8 cellular contexts compared by ENCODE assay signal in genomic region chr7:92447239-92448184, GRCh38. TPM values are rescaled to one million over a fixed set of nuclear protein-coding genes. Genes with fewer than 3 reads are reported as not detected.
DNase-seq lines count a peak whose midpoint lies in the region; ATAC-seq, FAIRE-seq and TF ChIP-seq lines count a peak whose summit lies in the region.

A gene with protein sequence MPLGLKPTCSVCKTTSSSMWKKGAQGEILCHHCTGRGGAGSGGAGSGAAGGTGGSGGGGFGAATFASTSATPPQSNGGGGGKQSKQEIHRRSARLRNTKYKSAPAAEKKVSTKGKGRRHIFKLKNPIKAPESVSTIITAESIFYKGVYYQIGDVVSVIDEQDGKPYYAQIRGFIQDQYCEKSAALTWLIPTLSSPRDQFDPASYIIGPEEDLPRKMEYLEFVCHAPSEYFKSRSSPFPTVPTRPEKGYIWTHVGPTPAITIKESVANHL (plus strand): TSS chr7:92447482. CDS start chr7:92447730, 248 bp downstream.

- peak within 1 kb of the TSS; percentile 61 for H3K4me3 ChIP-seq in AG09309 (ENCODE audit: control insufficient read depth, low read depth, low read length)
- H3K4me3 ChIP-seq in WI38 (ENCODE audit: low read depth, low read length) = peak within 1 kb of the TSS; percentile 95
- peak within 1 kb of the TSS; percentile 86 for H3K4me3 ChIP-seq in bronchial epithelial cell (ENCODE audit: low read depth, low read length)
- peak within 1 kb of the TSS; percentile 92 for H3K4me3 ChIP-seq in smooth muscle cell

- H4K20me1 ChIP-seq in smooth muscle cell (ENCODE audit: low read depth) = no peaks in the 10 kb centered on the region

- no peaks in the 10 kb centered on the region for H3K9me3 ChIP-seq in smooth muscle cell (replicated peaks; ENCODE audit: low read depth)

- WGBS in smooth muscle cell (ENCODE audit: low lambda C conversion rate) = 2% methylated on average over 63 of the region's 91 CpGs

- peaks cover 21% of the 10 kb centered on the region for H3K79me2 ChIP-seq in smooth muscle cell (ENCODE audit: low read depth)

- TF ChIP-seq CTCF in AG09309 (IDR thresholded peaks at IDR 0.05; ENCODE audit: control insufficient read depth, insufficient read depth, low read depth, low read length, missing control alignments) (peak; percentile 87), WI38 (IDR thresholded peaks at IDR 0.05; ENCODE audit: low read depth, low read length) (peak; percentile 89), bronchial epithelial cell (IDR thresholded peaks at IDR 0.05; ENCODE audit: insufficient read depth, low read length, severe bottlenecking) (peak; percentile 87), smooth muscle cell (IDR thresholded peaks at IDR 0.05; ENCODE audit: borderline replicate concordance, insufficient read depth, poor library complexity, severe bottlenecking) (peak; percentile 86)

- ATAC-seq in GM18873 (IDR thresholded peaks at IDR 0.05; ENCODE audit: low FRiP score, unreplicated experiment) = peak; percentile 86
- peak; percentile 80 for ATAC-seq in HG03139 (IDR thresholded peaks at IDR 0.05; ENCODE audit: unreplicated experiment)

- H3K27ac ChIP-seq in smooth muscle cell (ENCODE audit: low read depth) = peak within 1 kb of the TSS; percentile 81

- no peaks in the 10 kb centered on the region for H3F3A ChIP-seq in smooth muscle cell (ENCODE audit: low read depth)

- H2AFZ ChIP-seq in smooth muscle cell (ENCODE audit: low read depth) = peak within 1 kb of the TSS; percentile 98

- FAIRE-seq in bronchial epithelial cell (lab: Jason Lieb, UNC) = no peak

- H3K36me3 ChIP-seq in bronchial epithelial cell (ENCODE audit: control insufficient read depth, insufficient read depth, low read length) (peaks cover 7% of the 10 kb centered on the region), smooth muscle cell (ENCODE audit: low read depth) (peaks cover 7% of the 10 kb centered on the region)

- no peaks in the 10 kb centered on the region for H3K27me3 ChIP-seq in bronchial epithelial cell (ENCODE audit: control insufficient read depth, insufficient read depth, low read length)
- H3K27me3 ChIP-seq in smooth muscle cell (ENCODE audit: low read depth) = no peaks in the 10 kb centered on the region

- peak within 1 kb of the TSS; percentile 89 for H3K9ac ChIP-seq in smooth muscle cell (ENCODE audit: low read depth)

- peaks cover 10% of the 10 kb centered on the region for H3K4me1 ChIP-seq in smooth muscle cell (ENCODE audit: low read depth)

- DNase-seq in AG09309 (ENCODE audit: low read depth) (peak; percentile 69), NCI-H2196 treated with DMSO at 0.1 percent for 48 hours (lab: John Stamatoyannopoulos, UW; ENCODE audit: unreplicated experiment) (peak; percentile 97), bronchial epithelial cell (ENCODE audit: low read depth) (peak; percentile 77), iPS-NIHi7 (ENCODE audit: extremely low spot score) (peak; percentile 98), smooth muscle cell (lab: John Stamatoyannopoulos, UW; ENCODE audit: unreplicated experiment) (peak; percentile 69)

- peak within 1 kb of the TSS; percentile 96 for H3K4me2 ChIP-seq in smooth muscle cell

RNA-seq across cellular contexts. Expression of the gene that starts here (rescaled TPM):
- 14.3 and 16.3 TPM in 2 replicates for total RNA-seq in bronchial epithelial cell
- 21.8 and 33.9 TPM in 2 replicates for total RNA-seq in smooth muscle cell
- polyA plus RNA-seq in smooth muscle cell = 20.7 and 21.5 TPM in 2 replicates

Comparison
In these comparisons a context has a peak if more than half of its experiments do, and no peak if none do; other contexts are left out.
1. Peak in every context shown above with its lines: DNase-seq, ATAC-seq, H3K4me3 ChIP-seq and H3K27ac ChIP-seq.